ENCODE assay signal across 8 cellular contexts in genomic region chr19:12666305-12667048, GRCh38. TPM values are rescaled to one million over a fixed set of nuclear protein-coding genes. Genes with fewer than 3 reads are reported as not detected.
DNase-seq lines count a peak whose midpoint lies in the region; ATAC-seq and TF ChIP-seq lines count a peak whose summit lies in the region.

TSS of gene MAN2B1 (minus strand) at chr19:12666742. CDS start at chr19:12666701, 41 bp downstream.
TSS of gene WDR83 (plus strand) at chr19:12666807. CDS start at chr19:12669791, 2,984 bp downstream.

- H3K4me3 ChIP-seq in GM23248 (peak within 1 kb of the TSS; percentile 88), upper lobe of left lung (peak within 1 kb of the TSS; percentile 69 to 90 (median 80))

- peak within 1 kb of the TSS; percentile 91 for H3K4me2 ChIP-seq in GM23248 (ENCODE audit: unreplicated experiment)

- peaks cover 6% of the 10 kb centered on the region; the same call in 1 of the 2 replicates for H3F3A ChIP-seq in GM23248 (ENCODE audit: insufficient read depth)

- peak within 1 kb of the TSS; percentile 88 for H3K4me3 Mint-ChIP-seq in Calu3 (ENCODE audit: low read depth, unreplicated experiment)
- peak within 1 kb of the TSS; percentile 94 for H3K4me3 Mint-ChIP-seq in progenitor cell of endocrine pancreas (ENCODE audit: low read depth)

- no peak for TF ChIP-seq EP300 in upper lobe of left lung (IDR thresholded peaks at IDR 0.05)

- H3K4me1 ChIP-seq in GM23248 (ENCODE audit: insufficient read depth) (peaks cover 26% of the 10 kb centered on the region), upper lobe of left lung (peaks cover 40 to 60% (median 44%) of the 10 kb centered on the region in 4 donors)

- peaks cover 55% of the 10 kb centered on the region for H3K79me2 ChIP-seq in GM23248 (ENCODE audit: insufficient read depth)

- peak within 1 kb of the TSS; percentile 96 for H3K9ac ChIP-seq in GM23248

- intact Hi-C loops in Calu3 (cut with micrococcal nuclease; ENCODE audit: unreplicated experiment) (loop anchor here (5.0 kb wide), 1 partner anchor 104 kb away; no protein-coding TSS in a partner anchor), left cardiac atrium (cut with DNase I) (loop anchor here in 1 of 2 donors (10.0 kb wide), 1 partner anchor 102 kb away; no protein-coding TSS in a partner anchor)
- intact Hi-C loops in T-helper 1 cell treated with Interleukin-12 subunit alpha and Interleukin-12 subunit beta and Interleukin-4 antibody, amounts not matched to agents 30 ng/mL and 1 ng/mL, for 36 hours (cut with micrococcal nuclease) = loop anchor here (1.0 to 5.0 kb wide), 7 partner anchors 53 to 744 kb away; partner anchors contain the start of genes ZNF443, ZNF563 and ZNF799

- no peaks in the 10 kb centered on the region for H3K27me3 Mint-ChIP-seq in Calu3 (ENCODE audit: unreplicated experiment)
- H3K27me3 Mint-ChIP-seq in progenitor cell of endocrine pancreas = no peaks in the 10 kb centered on the region

- H3K9me3 Mint-ChIP-seq in Calu3 (ENCODE audit: low read depth, unreplicated experiment) = no peaks in the 10 kb centered on the region
- H3K9me3 Mint-ChIP-seq in progenitor cell of endocrine pancreas (ENCODE audit: low read depth) = no peaks in the 10 kb centered on the region

- peak; percentile 85 to 86 for ATAC-seq in left cardiac atrium
- peak; percentile 87 for ATAC-seq in upper lobe of left lung (ENCODE audit: low FRiP score in 2 of 2)

- 1% methylated on average over 36 to 46 of the region's 46 CpGs for WGBS in GM23248 (ENCODE audit: low coverage in 1 of 2, low lambda C conversion rate in 2 of 2, missing lambda C conversion rate in 2 of 2), 2 experiments
- 1 to 3% (median 2%) methylated on average over 41 to 46 of the region's 46 CpGs for WGBS in adipose tissue, 3 donors
- WGBS in upper lobe of left lung, 2 donors = 2% methylated on average over 24 to 34 of the region's 46 CpGs

- H3K4me1 Mint-ChIP-seq in Calu3 (ENCODE audit: low read depth, unreplicated experiment) = no peaks in the 10 kb centered on the region
- peaks cover 25% of the 10 kb centered on the region for H3K4me1 Mint-ChIP-seq in progenitor cell of endocrine pancreas (ENCODE audit: low read depth)

- H3K27ac Mint-ChIP-seq in Calu3 (ENCODE audit: unreplicated experiment) (peak within 1 kb of the TSS; percentile 77), progenitor cell of endocrine pancreas (peak within 1 kb of the TSS; percentile 92)

- peak within 1 kb of the TSS; percentile 92 for H2AFZ ChIP-seq in GM23248

- H3K27me3 ChIP-seq in GM23248 (replicated peaks; ENCODE audit: insufficient read depth) = no peaks in the 10 kb centered on the region
- H3K27me3 ChIP-seq in upper lobe of left lung = no peaks in the 10 kb centered on the region

- in situ Hi-C loops in GM23248 (cut with MboI) = no loop called here

- no peaks in the 10 kb centered on the region for H4K20me1 ChIP-seq in GM23248 (ENCODE audit: insufficient read depth)

- TF ChIP-seq POLR2A in upper lobe of left lung (IDR thresholded peaks at IDR 0.05) = peak in 3 of 4 donors; percentile 36 to 65 (median 38)

- DNase-seq in Calu3 (peak; percentile 74), GM23248 (peak; percentile 87), NCI-H1092 treated with DMSO at 0.1 percent for 48 hours (lab: John Stamatoyannopoulos, UW) (peak; percentile 75), left cardiac atrium (peak; percentile 82), progenitor cell of endocrine pancreas (ENCODE audit: low spot score, unreplicated experiment) (peak; percentile 70), upper lobe of left lung (peak; percentile 82 to 96)

- TF ChIP-seq CTCF in Calu3 (IDR thresholded peaks at IDR 0.05; ENCODE audit: unreplicated experiment) (no peak), progenitor cell of endocrine pancreas (IDR thresholded peaks at IDR 0.05; ENCODE audit: unreplicated experiment) (no peak), upper lobe of left lung (IDR thresholded peaks at IDR 0.05) (no peak)

- H3K36me3 Mint-ChIP-seq in Calu3 (ENCODE audit: insufficient read depth, unreplicated experiment) (peaks cover 45% of the 10 kb centered on the region), progenitor cell of endocrine pancreas (ENCODE audit: insufficient read depth) (peaks cover 3% of the 10 kb centered on the region)

- H3K9me3 ChIP-seq in GM23248 (ENCODE audit: low read depth) = no peaks in the 10 kb centered on the region
- no peaks in the 10 kb centered on the region for H3K9me3 ChIP-seq in upper lobe of left lung

- CTCF ChIA-PET in Calu3 (lab: Charles Lee) = no interaction called here

- no TSS peak for BruUV-seq in Calu3 (replicated peaks; lab: Mats Ljungman, UMichigan)

- H3K36me3 ChIP-seq in GM23248 (ENCODE audit: low read depth) (no peaks in the 10 kb centered on the region), upper lobe of left lung (peaks cover 0 to 34% (median 22%) of the 10 kb centered on the region in 4 donors)

- H3K9me2 ChIP-seq in GM23248 (ENCODE audit: insufficient read depth) = no peaks in the 10 kb centered on the region

- H3K27ac ChIP-seq in GM23248 (peak within 1 kb of the TSS; percentile 93), adipose tissue (ENCODE audit: low read depth, low read length) (no peak within 1 kb of the TSS), upper lobe of left lung (peak within 1 kb of the TSS; percentile 79 to 89 (median 84))

RNA-seq across cellular contexts. Expression of gene MAN2B1, which starts in this region (rescaled TPM):
- total RNA-seq in Calu3 (2022) = 76.9 and 84.4 TPM in 2 replicates
- total RNA-seq in GM23248 (2014; rRNA removed; shearing (Covaris generic)) = 56.5 and 81.7 TPM in 2 replicates
- 37.1 and 40.6 TPM in 2 replicates for polyA plus RNA-seq in GM23248 (2016; fragmentation: Nextera tagmentation; extraction: Ambion mirVana)
- 189 and 197 TPM in 2 replicates for total RNA-seq in T-helper 1 cell treated with Interleukin-12 subunit alpha and Interleukin-12 subunit beta and Interleukin-4 antibody, amounts not matched to agents 30 ng/mL and 1 ng/mL, for 36 hours
- polyA plus RNA-seq in adipose tissue = 10 to 100 TPM; 26.7 to 68.3 (median 44.5) TPM
- total RNA-seq in left cardiac atrium = 10 to 100 TPM; 42.1 to 55.8 TPM
- total RNA-seq in progenitor cell of endocrine pancreas = 115 and 120 TPM in 2 replicates
- 100 to 1,000 TPM in 5 of 6 donors, 10 to 100 TPM in 1; 56.8 to 299 (median 121) TPM for total RNA-seq in upper lobe of left lung

RNA-seq across cellular contexts. Expression of gene WDR83, which starts in this region (rescaled TPM):
- total RNA-seq in Calu3 (2022) = 10.1 and 10.8 TPM in 2 replicates
- 8.2 and 9.4 TPM in 2 replicates for total RNA-seq in GM23248 (2014; rRNA removed; shearing (Covaris generic))
- 12.7 and 13.1 TPM in 2 replicates for polyA plus RNA-seq in GM23248 (2016; fragmentation: Nextera tagmentation; extraction: Ambion mirVana)
- 19.2 and 20.1 TPM in 2 replicates for total RNA-seq in T-helper 1 cell treated with Interleukin-12 subunit alpha and Interleukin-12 subunit beta and Interleukin-4 antibody, amounts not matched to agents 30 ng/mL and 1 ng/mL, for 36 hours
- 10 to 100 TPM; 11.0 to 16.3 (median 11.8) TPM for polyA plus RNA-seq in adipose tissue
- total RNA-seq in left cardiac atrium = 1 to 10 TPM; 7.8 to 8.0 TPM
- 16.3 and 17.2 TPM in 2 replicates for total RNA-seq in progenitor cell of endocrine pancreas
- total RNA-seq in upper lobe of left lung = 10 to 100 TPM in 2 of 6 donors, 1 to 10 TPM in 4; 6.1 to 12.9 (median 8.4) TPM
